9 cellular contexts compared by ENCODE assay signal in the genomic region with DNA sequence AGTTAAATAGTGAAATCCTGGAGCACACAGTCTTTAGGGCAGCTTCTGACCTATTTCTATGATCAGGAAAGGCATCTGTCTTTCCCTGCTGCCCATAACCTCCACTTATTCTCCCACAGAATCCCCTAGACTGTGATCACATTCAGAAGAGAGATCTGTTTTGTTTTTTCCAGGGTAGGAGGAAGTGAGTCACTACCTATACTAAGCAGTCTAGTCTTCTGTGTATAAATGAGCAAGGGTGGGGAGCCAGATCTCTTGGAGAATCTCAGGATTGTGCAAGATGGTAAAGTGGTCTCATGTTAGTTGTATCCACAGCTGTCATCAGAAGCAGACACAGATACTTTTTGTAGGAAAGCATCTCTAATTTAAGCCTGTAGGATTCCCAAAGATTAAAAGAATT. TPM values are rescaled to one million over a fixed set of nuclear protein-coding genes. Genes with fewer than 3 reads are reported as not detected.
DNase-seq lines count a peak whose midpoint lies in the region; ATAC-seq and TF ChIP-seq lines count a peak whose summit lies in the region.
"Had no signal": no experiment of that assay in that cellular context is flagged by ENCODE, and none has a peak within 500 bp of the region (broad histone marks: within the 10 kb centered on the region; RNA-seq: fewer than 3 reads in every experiment).

No MANE protein-coding gene starts in this region.

- H3K27ac Mint-ChIP-seq in MCF 10A (ENCODE audit: low read depth, unreplicated experiment) = peak overlapping the region; percentile 42

- H3K27ac ChIP-seq in breast epithelium = no peak overlapping the region
- peak overlapping the region; percentile 18 to 65 (median 39) for H3K27ac ChIP-seq in upper lobe of left lung
- no peak overlapping the region for H3K27ac ChIP-seq in Karpas-422 (ENCODE audit: low read length)
- H3K27ac ChIP-seq: lower lobe of right lung had no signal

- ATAC-seq in upper lobe of left lung (ENCODE audit: low FRiP score in 2 of 2) (peak in 1 of 2 donors; percentile 35), GM18861 (IDR thresholded peaks at IDR 0.05; ENCODE audit: unreplicated experiment) (no peak), HG02870 (IDR thresholded peaks at IDR 0.05; ENCODE audit: unreplicated experiment) (no peak)
- ATAC-seq: lower lobe of right lung had no signal

- H3K4me1 ChIP-seq in breast epithelium = no peaks in the 10 kb centered on the region
- peaks cover 0 to 10% (median 5%) of the 10 kb centered on the region in 4 donors for H3K4me1 ChIP-seq in upper lobe of left lung
- peaks cover 10% of the 10 kb centered on the region for H3K4me1 ChIP-seq in Karpas-422 (ENCODE audit: low read length)
- H3K4me1 ChIP-seq: lower lobe of right lung had no signal

- CTCF ChIA-PET in MCF 10A (lab: Yijun Ruan, JAX) = interaction anchor here (0.7 kb wide), 2 partner anchors 10 to 26 kb away, joined by 3 read pairs; no protein-coding TSS in a partner anchor

- H3K4me3 ChIP-seq in breast epithelium (no peak overlapping the region), fibroblast of the aortic adventitia (ENCODE audit: low read depth, low read length) (no peak overlapping the region), upper lobe of left lung (no peak overlapping the region), Karpas-422 (ENCODE audit: low read length) (no peak overlapping the region)
- H3K4me3 ChIP-seq: lower lobe of right lung had no signal

- no peak overlapping the region for H3K4me2 ChIP-seq in Karpas-422 (ENCODE audit: low read depth, low read length, poor library complexity, severe bottlenecking)

- intact Hi-C loops in MCF 10A (cut with micrococcal nuclease) (no loop called here), breast epithelium (cut with DNase I; ENCODE audit: low total_unique reads) (no loop called here)

- H3K9ac ChIP-seq in Karpas-422 (ENCODE audit: low read length) = no peak overlapping the region

- no peak for TF ChIP-seq EP300 in upper lobe of left lung (IDR thresholded peaks at IDR 0.05)

- no peaks in the 10 kb centered on the region for H4K20me1 ChIP-seq in Karpas-422 (ENCODE audit: insufficient read depth, low read depth, low read length)

- TF ChIP-seq POLR2A in breast epithelium (IDR thresholded peaks at IDR 0.05) = no peak
- TF ChIP-seq POLR2A in upper lobe of left lung (IDR thresholded peaks at IDR 0.05) = no peak

- H3K79me2 ChIP-seq in Karpas-422 (ENCODE audit: low read length) = no peaks in the 10 kb centered on the region; the same call in 1 of the 2 replicates

- H3K36me3 ChIP-seq in breast epithelium (no peaks in the 10 kb centered on the region), upper lobe of left lung (peaks cover 0 to 6% (median 0%) of the 10 kb centered on the region in 4 donors), Karpas-422 (ENCODE audit: insufficient read depth, low read length) (peaks cover 3% of the 10 kb centered on the region; the same call in 1 of the 2 replicates)

- H3K9me3 ChIP-seq in breast epithelium (no peaks in the 10 kb centered on the region), upper lobe of left lung (no peaks in the 10 kb centered on the region), Karpas-422 (ENCODE audit: low read length) (no peaks in the 10 kb centered on the region)
- H3K9me3 ChIP-seq: lower lobe of right lung had no signal

- no peak overlapping the region for H2AFZ ChIP-seq in Karpas-422 (ENCODE audit: low read length)

- peaks cover 7% of the 10 kb centered on the region for H3K4me1 Mint-ChIP-seq in MCF 10A (ENCODE audit: insufficient read depth, unreplicated experiment)

- no peaks in the 10 kb centered on the region for H3K27me3 ChIP-seq in breast epithelium
- no peaks in the 10 kb centered on the region for H3K27me3 ChIP-seq in upper lobe of left lung
- H3K27me3 ChIP-seq in Karpas-422 (ENCODE audit: low read length) = no peaks in the 10 kb centered on the region

- no peaks in the 10 kb centered on the region for H3K9me2 ChIP-seq in Karpas-422 (replicated peaks; ENCODE audit: insufficient read depth, low read length)

- no peak for TF ChIP-seq CTCF in MCF 10A (IDR thresholded peaks at IDR 0.05; ENCODE audit: unreplicated experiment)
- no peak for TF ChIP-seq CTCF in breast epithelium (IDR thresholded peaks at IDR 0.05)
- no peak for TF ChIP-seq CTCF in fibroblast of the aortic adventitia (IDR thresholded peaks at IDR 0.05; ENCODE audit: insufficient read depth, low read length)
- TF ChIP-seq CTCF in upper lobe of left lung (IDR thresholded peaks at IDR 0.05) = no peak

- DNase-seq in MCF 10A (ENCODE audit: unreplicated experiment) (peak; percentile 62), breast epithelium (ENCODE audit: low spot score in 2 of 2) (no peak), T1000 (lab: John Stamatoyannopoulos, UW) (peak; percentile 10), fibroblast of the aortic adventitia (ENCODE audit: low read depth) (peak; percentile 83), upper lobe of left lung (no peak), Karpas-422 (no peak)
- DNase-seq: lower lobe of right lung had no signal

- no TSS peak for BruUV-seq in MCF 10A (replicated peaks; lab: Mats Ljungman, UMichigan)

- no peak overlapping the region for H3K4me3 Mint-ChIP-seq in MCF 10A (ENCODE audit: unreplicated experiment)

- POLR2A ChIA-PET in MCF 10A (lab: Yijun Ruan, JAX) = interaction anchor here (1.0 kb wide), 1 partner anchor 10 kb away, joined by 4 read pairs; no protein-coding TSS in a partner anchor

- peaks cover 20% of the 10 kb centered on the region for H3K36me3 Mint-ChIP-seq in MCF 10A (ENCODE audit: insufficient read depth, unreplicated experiment)

- no peaks in the 10 kb centered on the region for H3K27me3 Mint-ChIP-seq in MCF 10A (ENCODE audit: insufficient read depth, unreplicated experiment)

- no peaks in the 10 kb centered on the region for H3K9me3 Mint-ChIP-seq in MCF 10A (ENCODE audit: unreplicated experiment)

RNA-seq across cellular contexts. Expression of gene FBXO22, which starts 11.8 kb away (rescaled TPM):
- total RNA-seq in MCF 10A (2022) (49.2 and 70.7 TPM in 2 replicates), breast epithelium (10 to 100 TPM; 12.8 to 25.3 (median 24.6) TPM), fibroblast of the aortic adventitia (ENCODE audit: low replicate concordance) (23.8 and 32.7 TPM in 2 replicates), upper lobe of left lung (10 to 100 TPM; 10.3 to 31.1 (median 21.1) TPM)
- 30.1 and 39.7 TPM in 2 replicates for total RNA-seq in Karpas-422 (2014; rRNA removed; shearing (Covaris generic); ENCODE audit: low replicate concordance)

RNA-seq across cellular contexts. Expression of gene UBE2Q2, which starts 48.6 kb away (rescaled TPM):
- 28.3 and 36.4 TPM in 2 replicates for total RNA-seq in MCF 10A (2022)
- total RNA-seq in breast epithelium = 10 to 100 TPM; 45.9 to 56.5 (median 48.8) TPM
- total RNA-seq in fibroblast of the aortic adventitia (ENCODE audit: low replicate concordance) = 51.5 and 58.6 TPM in 2 replicates
- 10 to 100 TPM; 16.5 to 37.7 (median 29.3) TPM for total RNA-seq in upper lobe of left lung
- total RNA-seq in Karpas-422 (2014; rRNA removed; shearing (Covaris generic); ENCODE audit: low replicate concordance) = 13.7 and 36.3 TPM in 2 replicates

Comparison
In these comparisons a context has a peak if more than half of its experiments do, and no peak if none do; other contexts are left out.
1. DNase-seq: peak in MCF 10A (single experiment), T1000 (single experiment) and fibroblast of the aortic adventitia (single experiment); none in breast epithelium (0 of 2), upper lobe of left lung (0 of 2) and Karpas-422 (single experiment).
2. H3K27ac ChIP-seq: peak in upper lobe of left lung (4 of 4); none in breast epithelium (0 of 2) and Karpas-422 (single experiment).